In the genomic region with DNA sequence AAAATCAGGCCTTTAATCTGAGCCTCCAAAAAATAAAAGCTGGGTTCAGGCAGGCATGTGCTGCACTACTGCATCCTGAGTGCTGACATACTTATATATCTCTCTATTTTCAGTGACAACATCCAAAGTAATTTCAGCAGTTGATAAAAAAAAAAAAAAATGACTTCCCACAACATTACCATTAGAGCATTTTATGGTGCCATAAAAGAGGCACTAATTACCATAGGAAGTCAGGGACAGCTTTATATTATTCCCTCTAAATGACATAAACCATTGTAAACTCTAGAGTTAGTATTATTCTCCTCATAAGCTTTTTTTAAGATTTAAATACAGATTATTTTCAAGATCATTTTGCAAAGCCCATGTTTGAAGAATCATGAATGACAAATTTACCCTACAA, we compare ENCODE assay signal across 26 cellular contexts.
DNase-seq lines count a peak whose midpoint lies in the region; ATAC-seq, FAIRE-seq and TF ChIP-seq lines count a peak whose summit lies in the region.
"Had no signal": no experiment of that assay in that cellular context is flagged by ENCODE, and none has a peak within 500 bp of the region (broad histone marks: within the 10 kb centered on the region; RNA-seq: fewer than 3 reads in every experiment).

No MANE protein-coding gene starts in this region.

- no peak for TF ChIP-seq CTCF in mucosa of descending colon (IDR thresholded peaks at IDR 0.05)

- FAIRE-seq in small intestine (lab: Jason Lieb, UNC), result no peak
- FAIRE-seq: A204.1, GM12878, GM12892, GM18507 had no signal

- H2AFZ ChIP-seq in Karpas-422 (ENCODE audit: low read length), result no peak overlapping the region

- intact Hi-C loops in mucosa of descending colon (cut with DNase I, micrococcal nuclease), result no loop called here

- no peak overlapping the region for H3K9ac ChIP-seq in Karpas-422 (ENCODE audit: low read length)
- H3K9ac ChIP-seq: BLaER1 had no signal

- H3K27me3 ChIP-seq in small intestine (ENCODE audit: control insufficient read depth in 2 of 2, insufficient read depth in 2 of 2, low read length in 2 of 2), result no peaks in the 10 kb centered on the region
- no peaks in the 10 kb centered on the region for H3K27me3 ChIP-seq in Karpas-422 (ENCODE audit: low read length)
- H3K27me3 ChIP-seq: BE2C, BLaER1 had no signal

- no peaks in the 10 kb centered on the region for H4K20me1 ChIP-seq in Karpas-422 (ENCODE audit: insufficient read depth, low read depth, low read length)
- H4K20me1 ChIP-seq: BLaER1 had no signal

- peak; percentile 29 for DNase-seq in SW480 (ENCODE audit: low spot score)
- no peak for DNase-seq in mucosa of descending colon
- DNase-seq in small intestine, result peak; percentile 8
- DNase-seq in Karpas-422, result no peak
- no peak for DNase-seq in activated CD4-positive, alpha-beta T cell treated with anti-CD3 and anti-CD28 coated beads for 48 hours
- no peak for DNase-seq in NCI-H1694 (lab: John Stamatoyannopoulos, UW)
- DNase-seq: 8988T; ACHN; BE2C; C1 segment of cervical spinal cord; CD4-positive, alpha-beta memory T cell; CD4-positive, CD25-positive, alpha-beta regulatory T cell; CD8-positive, alpha-beta memory T cell; COR-L47; DMS 273 treated with DMSO at 0.1 percent for 48 hours; DMS153; DMS53; DMS79; DND-41; EL; GDM1 had no signal

- no peaks in the 10 kb centered on the region for H3K36me3 ChIP-seq in mucosa of descending colon (ENCODE audit: low read depth)
- no peaks in the 10 kb centered on the region for H3K36me3 ChIP-seq in small intestine (ENCODE audit: control insufficient read depth in 2 of 2, insufficient read depth in 2 of 2, low read length in 2 of 2)
- no peaks in the 10 kb centered on the region for H3K36me3 ChIP-seq in Karpas-422 (ENCODE audit: insufficient read depth, low read length)
- H3K36me3 ChIP-seq: BE2C, BLaER1 had no signal

- no peaks in the 10 kb centered on the region for H3K9me3 ChIP-seq in mucosa of descending colon
- H3K9me3 ChIP-seq in small intestine (ENCODE audit: control insufficient read depth, low read depth), result no peaks in the 10 kb centered on the region
- H3K9me3 ChIP-seq in Karpas-422 (ENCODE audit: low read length), result no peaks in the 10 kb centered on the region
- H3K9me3 ChIP-seq: BE2C, BLaER1 had no signal

- H3K4me2 ChIP-seq in Karpas-422 (ENCODE audit: low read depth, low read length, poor library complexity, severe bottlenecking), result no peak overlapping the region
- H3K4me2 ChIP-seq: BLaER1 had no signal

- H3K4me3 ChIP-seq in mucosa of descending colon (no peak overlapping the region), small intestine (ENCODE audit: low read depth in 1 of 2, low read length in 2 of 2) (no peak overlapping the region), Karpas-422 (ENCODE audit: low read length) (no peak overlapping the region)
- H3K4me3 ChIP-seq: BLaER1, GM12878 had no signal

- H3K4me1 ChIP-seq in mucosa of descending colon (ENCODE audit: low read depth), result no peaks in the 10 kb centered on the region
- no peaks in the 10 kb centered on the region for H3K4me1 ChIP-seq in small intestine (ENCODE audit: control insufficient read depth in 2 of 2, insufficient read depth in 1 of 2, low read depth in 1 of 2, low read length in 1 of 2)
- no peaks in the 10 kb centered on the region for H3K4me1 ChIP-seq in Karpas-422 (ENCODE audit: low read length)
- H3K4me1 ChIP-seq: BE2C, BLaER1 had no signal

- H3K79me2 ChIP-seq in Karpas-422 (ENCODE audit: low read length), result no peaks in the 10 kb centered on the region

- no peaks in the 10 kb centered on the region for H3K9me2 ChIP-seq in Karpas-422 (replicated peaks; ENCODE audit: insufficient read depth, low read length)

- ATAC-seq in mucosa of descending colon, result peak; percentile 49
- ATAC-seq: GM12878 had no signal

- H3K27ac ChIP-seq in small intestine (ENCODE audit: low read depth in 1 of 2, low read length in 1 of 2), result no peak overlapping the region
- H3K27ac ChIP-seq in Karpas-422 (ENCODE audit: low read length), result no peak overlapping the region
- H3K27ac ChIP-seq: BLaER1 had no signal

Comparison
In these comparisons a context has a peak if more than half of its experiments do, and no peak if none do; other contexts are left out.
1. DNase-seq: peak in SW480 (single experiment) and small intestine (single experiment); none in mucosa of descending colon (0 of 3), Karpas-422 (single experiment), activated CD4-positive, alpha-beta T cell treated with anti-CD3 and anti-CD28 coated beads for 48 hours (single experiment) and NCI-H1694 (single experiment).